In genomic region chr1:1270813-1271212, GRCh38 we compare ENCODE assay signal across 2 cellular contexts.
TF ChIP-seq lines count a peak whose summit lies in the region.

No MANE protein-coding gene starts in this region.

TF ChIP-seq in GM23338, 12 proteins besides CTCF, POLR2A, EP300 and RAD21:
- no peak for TF ChIP-seq ZNF462 (CRISPR knock-in tag; IDR thresholded peaks at IDR 0.05)
- no peak for TF ChIP-seq ZNF331 (CRISPR knock-in tag; IDR thresholded peaks at IDR 0.05; ENCODE audit: low read depth)

TF ChIP-seq in GM12878, 131 proteins besides CTCF, POLR2A, EP300 and RAD21:
- TF ChIP-seq CBX5 (IDR thresholded peaks at IDR 0.05; ENCODE audit: low read depth) = no peak
- no peak for TF ChIP-seq GABPA (IDR thresholded peaks at IDR 0.05; ENCODE audit: low read depth)
- no peak for TF ChIP-seq ASH2L (IDR thresholded peaks at IDR 0.05; ENCODE audit: borderline replicate concordance, low read depth)
- TF ChIP-seq IKZF1 (conservative IDR thresholded peaks at IDR 0.05) = 0 out of 2 replicates have a peak, but pooled peaks have one; percentile 20
